Comparison of ENCODE assay signal across 1 cellular context in the genomic region with DNA sequence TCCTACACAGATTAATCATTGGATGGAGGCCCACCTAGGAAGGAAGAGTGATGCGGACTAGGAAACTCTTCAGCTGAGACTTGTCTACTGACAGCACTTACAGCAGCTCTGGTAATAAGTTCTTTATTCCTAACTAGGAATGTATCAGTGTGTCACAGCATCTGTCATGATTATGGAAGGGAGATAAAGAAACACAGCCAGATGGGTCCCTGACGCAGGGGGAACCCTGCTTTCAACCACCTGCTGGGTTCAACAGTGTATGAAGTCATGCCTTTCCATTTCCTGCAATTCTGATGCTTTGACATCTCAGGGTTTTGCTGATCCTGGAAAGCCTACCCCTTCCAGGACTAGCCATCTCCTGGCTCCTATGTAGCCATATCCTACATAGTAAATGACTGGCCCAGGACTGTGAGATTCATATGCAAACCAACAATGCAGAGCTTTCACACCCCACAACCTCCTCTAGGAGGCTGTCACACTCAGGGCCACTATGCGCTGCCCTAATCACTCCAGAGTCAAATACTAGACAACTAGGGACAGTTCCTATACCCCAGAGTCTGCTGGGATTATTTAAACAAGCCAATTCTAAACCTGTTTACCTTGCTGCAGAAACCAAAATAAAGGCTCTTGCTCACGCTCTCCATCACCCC.
A peak's percentile ranks its signal among the peaks of the same experiment; 100 is the strongest.
TF ChIP-seq lines count a peak whose summit lies in the region.

No MANE protein-coding gene starts in this region.

TF ChIP-seq in PFSK-1, 5 proteins besides CTCF, POLR2A, EP300 and RAD21:
- TF ChIP-seq, protein P1, sequence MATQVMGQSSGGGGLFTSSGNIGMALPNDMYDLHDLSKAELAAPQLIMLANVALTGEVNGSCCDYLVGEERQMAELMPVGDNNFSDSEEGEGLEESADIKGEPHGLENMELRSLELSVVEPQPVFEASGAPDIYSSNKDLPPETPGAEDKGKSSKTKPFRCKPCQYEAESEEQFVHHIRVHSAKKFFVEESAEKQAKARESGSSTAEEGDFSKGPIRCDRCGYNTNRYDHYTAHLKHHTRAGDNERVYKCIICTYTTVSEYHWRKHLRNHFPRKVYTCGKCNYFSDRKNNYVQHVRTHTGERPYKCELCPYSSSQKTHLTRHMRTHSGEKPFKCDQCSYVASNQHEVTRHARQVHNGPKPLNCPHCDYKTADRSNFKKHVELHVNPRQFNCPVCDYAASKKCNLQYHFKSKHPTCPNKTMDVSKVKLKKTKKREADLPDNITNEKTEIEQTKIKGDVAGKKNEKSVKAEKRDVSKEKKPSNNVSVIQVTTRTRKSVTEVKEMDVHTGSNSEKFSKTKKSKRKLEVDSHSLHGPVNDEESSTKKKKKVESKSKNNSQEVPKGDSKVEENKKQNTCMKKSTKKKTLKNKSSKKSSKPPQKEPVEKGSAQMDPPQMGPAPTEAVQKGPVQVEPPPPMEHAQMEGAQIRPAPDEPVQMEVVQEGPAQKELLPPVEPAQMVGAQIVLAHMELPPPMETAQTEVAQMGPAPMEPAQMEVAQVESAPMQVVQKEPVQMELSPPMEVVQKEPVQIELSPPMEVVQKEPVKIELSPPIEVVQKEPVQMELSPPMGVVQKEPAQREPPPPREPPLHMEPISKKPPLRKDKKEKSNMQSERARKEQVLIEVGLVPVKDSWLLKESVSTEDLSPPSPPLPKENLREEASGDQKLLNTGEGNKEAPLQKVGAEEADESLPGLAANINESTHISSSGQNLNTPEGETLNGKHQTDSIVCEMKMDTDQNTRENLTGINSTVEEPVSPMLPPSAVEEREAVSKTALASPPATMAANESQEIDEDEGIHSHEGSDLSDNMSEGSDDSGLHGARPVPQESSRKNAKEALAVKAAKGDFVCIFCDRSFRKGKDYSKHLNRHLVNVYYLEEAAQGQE (IDR thresholded peaks at IDR 0.05; ENCODE audit: insufficient read depth in 1 of 2, low read depth in 2 of 2, low read length in 2 of 2), result no peak
- TF ChIP-seq TAF1 (IDR thresholded peaks at IDR 0.05; ENCODE audit: borderline replicate concordance, insufficient read depth, low read length) (no peak), SIN3A (IDR thresholded peaks at IDR 0.05; ENCODE audit: borderline replicate concordance, insufficient read depth, low read length) (no peak), POLR2AphosphoS5 (IDR thresholded peaks at IDR 0.05; ENCODE audit: low read depth, low read length) (no peak), FOXP2 (optimal IDR thresholded peaks at IDR 0.05; ENCODE audit: borderline replicate concordance, extremely low read depth, extremely low read length, insufficient read depth) (peak; percentile 12)
